Comparison of ENCODE assay signal across 1 cellular context in genomic region chr19:47729799-47730520, GRCh38.
TF ChIP-seq lines count a peak whose summit lies in the region.

No MANE protein-coding gene starts in this region.

TF ChIP-seq in HEK293, 187 proteins besides CTCF, POLR2A, EP300 and RAD21 (continued from another document):
- TF ChIP-seq ZNF341 (tag by site-specific recombination; IDR thresholded peaks at IDR 0.05; ENCODE audit: low read depth), result peak; percentile 83
- peak; percentile 6; the same call in 1 of the 2 replicates for TF ChIP-seq ZBTB21 (tag by site-specific recombination; IDR thresholded peaks at IDR 0.05)
- TF ChIP-seq ZNF366 (tag by site-specific recombination; conservative IDR thresholded peaks at IDR 0.05), result peak; percentile 89
- TF ChIP-seq ZNF596 (tag by site-specific recombination; IDR thresholded peaks at IDR 0.05), result peak; percentile 40; the same call in 1 of the 2 replicates
- TF ChIP-seq ZBTB48 (tag by site-specific recombination; IDR thresholded peaks at IDR 0.05), result peak; percentile 49
- no peak for TF ChIP-seq MYNN (tag by site-specific recombination; IDR thresholded peaks at IDR 0.05; ENCODE audit: borderline replicate concordance)
- TF ChIP-seq ZNF529 (tag by site-specific recombination; IDR thresholded peaks at IDR 0.05; ENCODE audit: insufficient replicate concordance), result no peak
- TF ChIP-seq ZNF391 (tag by site-specific recombination; IDR thresholded peaks at IDR 0.05; ENCODE audit: borderline replicate concordance, low read depth), result no peak
- no peak for TF ChIP-seq HOXA7 (CRISPR knock-in tag; IDR thresholded peaks at IDR 0.05; ENCODE audit: borderline replicate concordance)
- peak; percentile 28; the same call in 1 of the 2 replicates for TF ChIP-seq ZXDB (tag by site-specific recombination; IDR thresholded peaks at IDR 0.05)
- TF ChIP-seq TCF7L2 (IDR thresholded peaks at IDR 0.05; ENCODE audit: borderline replicate concordance, low read depth, low read length), result no peak
- TF ChIP-seq SP7 (tag by site-specific recombination; IDR thresholded peaks at IDR 0.05), result 0 out of 2 replicates have a peak, but pooled peaks have one; percentile 10
- TF ChIP-seq KLF10 (tag by site-specific recombination; IDR thresholded peaks at IDR 0.05), result peak; percentile 98
- TF ChIP-seq HOXD13 (CRISPR knock-in tag; IDR thresholded peaks at IDR 0.05; ENCODE audit: borderline replicate concordance), result no peak
- TF ChIP-seq ZNF555 (tag by site-specific recombination; conservative IDR thresholded peaks at IDR 0.05), result no peak
- TF ChIP-seq GLIS1 (tag by site-specific recombination; IDR thresholded peaks at IDR 0.05), result 0 out of 2 replicates have a peak, but pooled peaks have one; percentile 4
- no peak for TF ChIP-seq ZNF707 (tag by site-specific recombination; IDR thresholded peaks at IDR 0.05)
- no peak; the same call in 1 of the 2 replicates for TF ChIP-seq ZNF561 (tag by site-specific recombination; IDR thresholded peaks at IDR 0.05; ENCODE audit: borderline replicate concordance)
- TF ChIP-seq ZNF24 (tag by site-specific recombination; IDR thresholded peaks at IDR 0.05), result 0 out of 2 replicates have a peak, but pooled peaks have one; percentile 12
- TF ChIP-seq IKZF3 (tag by site-specific recombination; IDR thresholded peaks at IDR 0.05), result peak; percentile 80
- TF ChIP-seq SP2 (tag by site-specific recombination; IDR thresholded peaks at IDR 0.05), result peak; percentile 89
- 0 out of 2 replicates have a peak, but pooled peaks have one; percentile 3 for TF ChIP-seq TSHZ1 (tag by site-specific recombination; IDR thresholded peaks at IDR 0.05; ENCODE audit: borderline replicate concordance)
- 0 out of 2 replicates have a peak, but pooled peaks have one; percentile 21 for TF ChIP-seq ZNF837 (tag by site-specific recombination; IDR thresholded peaks at IDR 0.05)
- peak; percentile 65; the same call in 1 of the 2 replicates for TF ChIP-seq KLF1 (tag by site-specific recombination; IDR thresholded peaks at IDR 0.05)
- TF ChIP-seq ZBTB26 (tag by site-specific recombination; optimal IDR thresholded peaks at IDR 0.05), result peak; percentile 15
- TF ChIP-seq ZNF2 (tag by site-specific recombination; IDR thresholded peaks at IDR 0.05), result 0 out of 2 replicates have a peak, but pooled peaks have one; percentile 50
- no peak for TF ChIP-seq ZNF214 (tag by site-specific recombination; IDR thresholded peaks at IDR 0.05; ENCODE audit: borderline replicate concordance)
- 0 out of 2 replicates have a peak, but pooled peaks have one; percentile 68 for TF ChIP-seq ZBTB17 (tag by site-specific recombination; IDR thresholded peaks at IDR 0.05)
- TF ChIP-seq ZNF426 (tag by site-specific recombination; IDR thresholded peaks at IDR 0.05), result no peak
- peak; percentile 71 for TF ChIP-seq ZFHX2 (tag by site-specific recombination; conservative IDR thresholded peaks at IDR 0.05)
- no peak for TF ChIP-seq ZNF501 (tag by site-specific recombination; IDR thresholded peaks at IDR 0.05)
- TF ChIP-seq ZNF16 (tag by site-specific recombination; IDR thresholded peaks at IDR 0.05; ENCODE audit: low read depth), result peak; percentile 98
- TF ChIP-seq REPIN1 (tag by site-specific recombination; IDR thresholded peaks at IDR 0.05; ENCODE audit: low read depth), result no peak
- TF ChIP-seq ZEB2 (tag by site-specific recombination; IDR thresholded peaks at IDR 0.05), result 0 out of 2 replicates have a peak, but pooled peaks have one; percentile 62
- TF ChIP-seq, protein P1, sequence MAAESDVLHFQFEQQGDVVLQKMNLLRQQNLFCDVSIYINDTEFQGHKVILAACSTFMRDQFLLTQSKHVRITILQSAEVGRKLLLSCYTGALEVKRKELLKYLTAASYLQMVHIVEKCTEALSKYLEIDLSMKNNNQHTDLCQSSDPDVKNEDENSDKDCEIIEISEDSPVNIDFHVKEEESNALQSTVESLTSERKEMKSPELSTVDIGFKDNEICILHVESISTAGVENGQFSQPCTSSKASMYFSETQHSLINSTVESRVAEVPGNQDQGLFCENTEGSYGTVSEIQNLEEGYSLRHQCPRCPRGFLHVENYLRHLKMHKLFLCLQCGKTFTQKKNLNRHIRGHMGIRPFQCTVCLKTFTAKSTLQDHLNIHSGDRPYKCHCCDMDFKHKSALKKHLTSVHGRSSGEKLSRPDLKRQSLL (tag by site-specific recombination; IDR thresholded peaks at IDR 0.05), result peak; percentile 43; the same call in 1 of the 2 replicates
- no peak; the same call in 1 of the 2 replicates for TF ChIP-seq KLF7 (tag by site-specific recombination; IDR thresholded peaks at IDR 0.05; ENCODE audit: borderline replicate concordance)
- TF ChIP-seq, protein P2, sequence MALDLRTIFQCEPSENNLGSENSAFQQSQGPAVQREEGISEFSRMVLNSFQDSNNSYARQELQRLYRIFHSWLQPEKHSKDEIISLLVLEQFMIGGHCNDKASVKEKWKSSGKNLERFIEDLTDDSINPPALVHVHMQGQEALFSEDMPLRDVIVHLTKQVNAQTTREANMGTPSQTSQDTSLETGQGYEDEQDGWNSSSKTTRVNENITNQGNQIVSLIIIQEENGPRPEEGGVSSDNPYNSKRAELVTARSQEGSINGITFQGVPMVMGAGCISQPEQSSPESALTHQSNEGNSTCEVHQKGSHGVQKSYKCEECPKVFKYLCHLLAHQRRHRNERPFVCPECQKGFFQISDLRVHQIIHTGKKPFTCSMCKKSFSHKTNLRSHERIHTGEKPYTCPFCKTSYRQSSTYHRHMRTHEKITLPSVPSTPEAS (tag by site-specific recombination; IDR thresholded peaks at IDR 0.05), result 0 out of 2 replicates have a peak, but pooled peaks have one; percentile 32
- TF ChIP-seq ZNF335 (tag by site-specific recombination; conservative IDR thresholded peaks at IDR 0.05), result peak; percentile 70
- TF ChIP-seq EGR2 (tag by site-specific recombination; IDR thresholded peaks at IDR 0.05; ENCODE audit: low read depth), result peak; percentile 68; the same call in 1 of the 2 replicates
- no peak for TF ChIP-seq ZFP3 (tag by site-specific recombination; IDR thresholded peaks at IDR 0.05; ENCODE audit: low read depth)
- peak; percentile 37; the same call in 1 of the 2 replicates for TF ChIP-seq ZNF600 (tag by site-specific recombination; IDR thresholded peaks at IDR 0.05)
